ENCODE assay signal across 1 cellular context in genomic region chr22:19717691-19718254, GRCh38.
A peak's percentile ranks its signal among the peaks of the same experiment; 100 is the strongest.
TF ChIP-seq lines count a peak whose summit lies in the region.

No MANE protein-coding gene starts in this region.

TF ChIP-seq in K562, 482 proteins besides CTCF, POLR2A, EP300 and RAD21 (continued from another document and continues in another):
- no peak for TF ChIP-seq ZNF609 (CRISPR knock-in tag; IDR thresholded peaks at IDR 0.05; ENCODE audit: borderline replicate concordance)
- peak; percentile 98 for TF ChIP-seq SMC3 (conservative IDR thresholded peaks at IDR 0.05; ENCODE audit: insufficient read depth, low read depth, low read length)
- no peak for TF ChIP-seq E2F3 (CRISPR knock-in tag; IDR thresholded peaks at IDR 0.05)
- no peak for TF ChIP-seq RBFOX2 (IDR thresholded peaks at IDR 0.05; ENCODE audit: low read depth, low read length)
- peak; percentile 88 for TF ChIP-seq NUFIP1 (IDR thresholded peaks at IDR 0.05; ENCODE audit: partially characterized antibody)
- no peak for TF ChIP-seq PBX2 (CRISPR knock-in tag; IDR thresholded peaks at IDR 0.05; ENCODE audit: low read depth)
- no peak for TF ChIP-seq PBX2 (tag; conservative IDR thresholded peaks at IDR 0.05; ENCODE audit: low read depth)
- TF ChIP-seq LARP7 (IDR thresholded peaks at IDR 0.05) = peak; percentile 99
- TF ChIP-seq FOXA1 (IDR thresholded peaks at IDR 0.05; ENCODE audit: borderline replicate concordance) = no peak
- TF ChIP-seq ZBTB7A (IDR thresholded peaks at IDR 0.05; ENCODE audit: borderline replicate concordance, control insufficient read depth, low read depth, low read length) = no peak
- TF ChIP-seq MCM2 (IDR thresholded peaks at IDR 0.05; ENCODE audit: low read depth) = no peak
- TF ChIP-seq BRF1 (IDR thresholded peaks at IDR 0.05; ENCODE audit: borderline replicate concordance, extremely low read depth, insufficient read length) = no peak
- peak; percentile 89 for TF ChIP-seq ARHGAP35 (IDR thresholded peaks at IDR 0.05; ENCODE audit: partially characterized antibody)
- no peak for TF ChIP-seq MITF (IDR thresholded peaks at IDR 0.05)
- no peak for TF ChIP-seq CREB5 (CRISPR knock-in tag; IDR thresholded peaks at IDR 0.05)
- no peak for TF ChIP-seq SAFB (IDR thresholded peaks at IDR 0.05; ENCODE audit: borderline replicate concordance, low read depth, low read length)
- no peak for TF ChIP-seq MTA2 (IDR thresholded peaks at IDR 0.05; ENCODE audit: low read depth)
- TF ChIP-seq SMAD2 (IDR thresholded peaks at IDR 0.05; ENCODE audit: low read depth, low read length) = no peak
- no peak for TF ChIP-seq TCFL5 (CRISPR knock-in tag; conservative IDR thresholded peaks at IDR 0.05)
- TF ChIP-seq FIP1L1 (IDR thresholded peaks at IDR 0.05; ENCODE audit: low read depth, low read length, poor library complexity, severe bottlenecking) = no peak
- TF ChIP-seq DEAF1 (CRISPR knock-in tag; IDR thresholded peaks at IDR 0.05) = no peak
- TF ChIP-seq CBFB (CRISPR knock-in tag; IDR thresholded peaks at IDR 0.05) = no peak
- peak in 1 of 2 experiments; percentile 96; a peak in 2 of 4 replicates for TF ChIP-seq MLX (CRISPR knock-in tag; conservative IDR thresholded peaks at IDR 0.05)
- peak in 1 of 2 experiments; percentile 80 for TF ChIP-seq AFF1 (IDR thresholded peaks at IDR 0.05; ENCODE audit: low read depth in 1 of 2, partially characterized antibody in 2 of 2)
- TF ChIP-seq ZNF324 (CRISPR knock-in tag; IDR thresholded peaks at IDR 0.05) = no peak
- no peak for TF ChIP-seq SMAD3 (CRISPR knock-in tag; conservative IDR thresholded peaks at IDR 0.05)
- no peak for TF ChIP-seq KLF10 (CRISPR knock-in tag; IDR thresholded peaks at IDR 0.05)
- no peak for TF ChIP-seq HMG20A (CRISPR knock-in tag; conservative IDR thresholded peaks at IDR 0.05)
- peak; percentile 70 to 90; a peak in 3 of 4 replicates for TF ChIP-seq RCOR1 (IDR thresholded peaks at IDR 0.05; ENCODE audit: borderline replicate concordance in 1 of 2, low read depth in 2 of 2, low read length in 2 of 2)
- no peak for TF ChIP-seq DPF2 (IDR thresholded peaks at IDR 0.05)
- TF ChIP-seq ZC3H8 (IDR thresholded peaks at IDR 0.05) = no peak; the same call in 1 of the 2 replicates
- no peak for TF ChIP-seq MCM7 (IDR thresholded peaks at IDR 0.05)
- no peak for TF ChIP-seq ZNF133 (CRISPR knock-in tag; IDR thresholded peaks at IDR 0.05)
- no peak for TF ChIP-seq NBN (IDR thresholded peaks at IDR 0.05; ENCODE audit: low read depth)
- TF ChIP-seq PML (IDR thresholded peaks at IDR 0.05; ENCODE audit: low read length) = no peak
- no peak for TF ChIP-seq MYBL2 (IDR thresholded peaks at IDR 0.05; ENCODE audit: low read depth)
- TF ChIP-seq MYBL2 (CRISPR knock-in tag; IDR thresholded peaks at IDR 0.05; ENCODE audit: borderline replicate concordance) = no peak
- no peak for TF ChIP-seq ZNF766 (CRISPR knock-in tag; conservative IDR thresholded peaks at IDR 0.05)
- TF ChIP-seq SREBF1 (IDR thresholded peaks at IDR 0.05; ENCODE audit: borderline replicate concordance, low read depth, low read length) = no peak; the same call in 1 of the 2 replicates
- no peak for TF ChIP-seq REST (CRISPR knock-in tag; IDR thresholded peaks at IDR 0.05; ENCODE audit: low read depth)
- TF ChIP-seq ZKSCAN3 (CRISPR knock-in tag; IDR thresholded peaks at IDR 0.05) = no peak
- TF ChIP-seq CBFA2T2 (conservative IDR thresholded peaks at IDR 0.05) = no peak; the same call in 1 of the 2 replicates
- no peak for TF ChIP-seq PCBP1 (IDR thresholded peaks at IDR 0.05; ENCODE audit: low read depth, low read length, poor library complexity, severe bottlenecking)
- TF ChIP-seq XRCC4 (IDR thresholded peaks at IDR 0.05; ENCODE audit: extremely low read depth, insufficient read depth, insufficient read length) = no peak
- TF ChIP-seq ZNF311 (CRISPR knock-in tag; IDR thresholded peaks at IDR 0.05) = no peak
- no peak for TF ChIP-seq NR3C1 (CRISPR knock-in tag; IDR thresholded peaks at IDR 0.05)
- peak; percentile 99 for TF ChIP-seq GATAD2A (IDR thresholded peaks at IDR 0.05)
